ENCODE assay signal across 1 cellular context in the genomic region with DNA sequence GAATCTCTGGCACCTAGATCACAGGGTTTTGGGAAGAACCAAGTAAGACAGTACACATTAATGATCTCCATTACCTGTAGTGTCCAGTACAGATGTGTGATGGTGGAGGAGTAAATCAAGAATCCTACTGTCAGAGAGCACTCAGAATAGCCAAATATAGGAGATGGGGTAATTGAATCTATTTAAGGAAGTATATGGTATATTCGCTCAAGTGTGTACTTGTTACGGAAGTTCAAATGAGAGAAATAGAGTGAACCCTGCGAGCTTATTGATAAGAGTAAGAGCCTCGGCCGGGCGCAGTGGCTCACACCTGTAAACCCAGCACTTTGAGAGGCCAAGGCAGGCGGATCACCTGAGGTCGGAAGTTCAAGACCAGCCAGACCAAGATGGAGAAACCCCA.
TF ChIP-seq lines count a peak whose summit lies in the region.

No MANE protein-coding gene starts in this region.

TF ChIP-seq in K562, 482 proteins besides CTCF, POLR2A, EP300 and RAD21:
- no peak for TF ChIP-seq HLTF (IDR thresholded peaks at IDR 0.05)
- TF ChIP-seq ZNF75A (CRISPR knock-in tag; IDR thresholded peaks at IDR 0.05), result no peak
- TF ChIP-seq ZNF551 (CRISPR knock-in tag; IDR thresholded peaks at IDR 0.05), result no peak
- no peak for TF ChIP-seq ATF2 (CRISPR knock-in tag; IDR thresholded peaks at IDR 0.05)
- no peak for TF ChIP-seq MCM2 (IDR thresholded peaks at IDR 0.05; ENCODE audit: low read depth)
- TF ChIP-seq TAF15 (IDR thresholded peaks at IDR 0.05; ENCODE audit: low read depth, low read length), result no peak
- TF ChIP-seq, protein P1, sequence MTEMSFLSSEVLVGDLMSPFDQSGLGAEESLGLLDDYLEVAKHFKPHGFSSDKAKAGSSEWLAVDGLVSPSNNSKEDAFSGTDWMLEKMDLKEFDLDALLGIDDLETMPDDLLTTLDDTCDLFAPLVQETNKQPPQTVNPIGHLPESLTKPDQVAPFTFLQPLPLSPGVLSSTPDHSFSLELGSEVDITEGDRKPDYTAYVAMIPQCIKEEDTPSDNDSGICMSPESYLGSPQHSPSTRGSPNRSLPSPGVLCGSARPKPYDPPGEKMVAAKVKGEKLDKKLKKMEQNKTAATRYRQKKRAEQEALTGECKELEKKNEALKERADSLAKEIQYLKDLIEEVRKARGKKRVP (CRISPR knock-in tag; IDR thresholded peaks at IDR 0.05), result no peak
- no peak for TF ChIP-seq ZBTB17 (CRISPR knock-in tag; IDR thresholded peaks at IDR 0.05)
- TF ChIP-seq, protein P2, sequence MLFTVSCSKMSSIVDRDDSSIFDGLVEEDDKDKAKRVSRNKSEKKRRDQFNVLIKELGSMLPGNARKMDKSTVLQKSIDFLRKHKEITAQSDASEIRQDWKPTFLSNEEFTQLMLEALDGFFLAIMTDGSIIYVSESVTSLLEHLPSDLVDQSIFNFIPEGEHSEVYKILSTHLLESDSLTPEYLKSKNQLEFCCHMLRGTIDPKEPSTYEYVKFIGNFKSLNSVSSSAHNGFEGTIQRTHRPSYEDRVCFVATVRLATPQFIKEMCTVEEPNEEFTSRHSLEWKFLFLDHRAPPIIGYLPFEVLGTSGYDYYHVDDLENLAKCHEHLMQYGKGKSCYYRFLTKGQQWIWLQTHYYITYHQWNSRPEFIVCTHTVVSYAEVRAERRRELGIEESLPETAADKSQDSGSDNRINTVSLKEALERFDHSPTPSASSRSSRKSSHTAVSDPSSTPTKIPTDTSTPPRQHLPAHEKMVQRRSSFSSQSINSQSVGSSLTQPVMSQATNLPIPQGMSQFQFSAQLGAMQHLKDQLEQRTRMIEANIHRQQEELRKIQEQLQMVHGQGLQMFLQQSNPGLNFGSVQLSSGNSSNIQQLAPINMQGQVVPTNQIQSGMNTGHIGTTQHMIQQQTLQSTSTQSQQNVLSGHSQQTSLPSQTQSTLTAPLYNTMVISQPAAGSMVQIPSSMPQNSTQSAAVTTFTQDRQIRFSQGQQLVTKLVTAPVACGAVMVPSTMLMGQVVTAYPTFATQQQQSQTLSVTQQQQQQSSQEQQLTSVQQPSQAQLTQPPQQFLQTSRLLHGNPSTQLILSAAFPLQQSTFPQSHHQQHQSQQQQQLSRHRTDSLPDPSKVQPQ (CRISPR knock-in tag; IDR thresholded peaks at IDR 0.05; ENCODE audit: borderline replicate concordance), result no peak
- TF ChIP-seq CREB3 (tag; conservative IDR thresholded peaks at IDR 0.05; ENCODE audit: low read depth), result no peak
- TF ChIP-seq, protein P3, sequence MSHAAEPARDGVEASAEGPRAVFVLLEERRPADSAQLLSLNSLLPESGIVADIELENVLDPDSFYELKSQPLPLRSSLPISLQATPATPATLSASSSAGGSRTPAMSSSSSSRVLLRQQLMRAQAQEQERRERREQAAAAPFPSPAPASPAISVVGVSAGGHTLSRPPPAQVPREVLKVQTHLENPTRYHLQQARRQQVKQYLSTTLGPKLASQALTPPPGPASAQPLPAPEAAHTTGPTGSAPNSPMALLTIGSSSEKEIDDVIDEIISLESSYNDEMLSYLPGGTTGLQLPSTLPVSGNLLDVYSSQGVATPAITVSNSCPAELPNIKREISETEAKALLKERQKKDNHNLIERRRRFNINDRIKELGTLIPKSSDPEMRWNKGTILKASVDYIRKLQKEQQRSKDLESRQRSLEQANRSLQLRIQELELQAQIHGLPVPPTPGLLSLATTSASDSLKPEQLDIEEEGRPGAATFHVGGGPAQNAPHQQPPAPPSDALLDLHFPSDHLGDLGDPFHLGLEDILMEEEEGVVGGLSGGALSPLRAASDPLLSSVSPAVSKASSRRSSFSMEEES (CRISPR knock-in tag; IDR thresholded peaks at IDR 0.05), result no peak
- no peak for TF ChIP-seq NR3C1 (CRISPR knock-in tag; IDR thresholded peaks at IDR 0.05)
- TF ChIP-seq ZNF23 (CRISPR knock-in tag; IDR thresholded peaks at IDR 0.05), result no peak
- TF ChIP-seq SMAD1 (IDR thresholded peaks at IDR 0.05; ENCODE audit: low read depth, low read length, partially characterized antibody), result no peak
- TF ChIP-seq RBBP5 (IDR thresholded peaks at IDR 0.05; ENCODE audit: borderline replicate concordance, insufficient read depth, low read length, poor library complexity, severe bottlenecking), result no peak
- TF ChIP-seq POLR2G (IDR thresholded peaks at IDR 0.05; ENCODE audit: low read depth, low read length), result no peak
- no peak for TF ChIP-seq ERF (CRISPR knock-in tag; IDR thresholded peaks at IDR 0.05)
- no peak for TF ChIP-seq MAX (CRISPR knock-in tag; IDR thresholded peaks at IDR 0.05)
